In genomic region chr1:77385551-77385950, GRCh38 we compare ENCODE assay signal across 19 cellular contexts.
"Had no signal": no experiment of that assay in that cellular context is flagged by ENCODE, and none has a peak within 500 bp of the region (broad histone marks: within the 10 kb centered on the region; RNA-seq: fewer than 3 reads in every experiment).

No MANE protein-coding gene starts in this region.

- ATAC-seq: activated CD4-positive, alpha-beta T cell treated with anti-CD3 and anti-CD28 coated beads for 36 hours; activated CD8-positive, alpha-beta memory T cell treated with anti-CD3 and anti-CD28 coated beads, Interleukin-2, amount 10 ng/mL, durations not matched to agents 7 days and 5 days; gastrocnemius medialis; heart right ventricle; left lobe of liver had no signal

- H3K4me3 Mint-ChIP-seq: activated CD4-positive, alpha-beta memory T cell treated with anti-CD3 and anti-CD28 coated beads for 36 hours; activated CD4-positive, alpha-beta T cell treated with anti-CD3 and anti-CD28 coated beads for 36 hours; activated CD8-positive, alpha-beta memory T cell treated with anti-CD3 and anti-CD28 coated beads, Interleukin-2, amount 10 ng/mL, durations not matched to agents 7 days and 5 days; activated naive CD4-positive, alpha-beta T cell treated with anti-CD3 and anti-CD28 coated beads, Interleukin-2, amount 10 ng/mL, durations not matched to agents 7 days and 5 days; T-helper 1 cell treated with Interleukin-12 subunit alpha and Interleukin-12 subunit beta and Interleukin-4 antibody, amounts not matched to agents 30 μg/mL and 1 μg/mL, for 36 hours had no signal

- DNase-seq: activated CD4-positive, alpha-beta memory T cell treated with anti-CD3 and anti-CD28 coated beads for 36 hours; activated CD4-positive, alpha-beta T cell treated with anti-CD3 and anti-CD28 coated beads for 36 hours; activated CD8-positive, alpha-beta memory T cell treated with anti-CD3 and anti-CD28 coated beads, Interleukin-2, amount 10 ng/mL, durations not matched to agents 7 days and 5 days; activated naive CD4-positive, alpha-beta T cell treated with anti-CD3 and anti-CD28 coated beads, Interleukin-2, amount 10 ng/mL, durations not matched to agents 7 days and 5 days; activated T-cell treated with anti-CD3 and anti-CD28 coated beads, Interleukin-2, amount 50 U/mL, for 1 hour; dermis blood vessel endothelial cell; gastrocnemius medialis; heart right ventricle; stimulated activated CD4-positive, alpha-beta T cell treated with anti-CD3 and anti-CD28 coated beads, Interleukin-4, amount 100 ng/mL, for 4 hours; stimulated activated CD8-positive, alpha-beta memory T cell treated with anti-CD3 and anti-CD28 coated beads, Interleukin-4, amount 100 ng/mL, for 48 hours; stimulated activated naive CD4-positive, alpha-beta T cell treated with Interleukin-2 at 50 U/mL for 16 hours; upper lobe of left lung; WERI-Rb-1 had no signal

- H3K4me1 Mint-ChIP-seq: activated CD8-positive, alpha-beta memory T cell treated with anti-CD3 and anti-CD28 coated beads, Interleukin-2, amount 10 ng/mL, durations not matched to agents 7 days and 5 days had no signal

- H3K27ac Mint-ChIP-seq: activated CD4-positive, alpha-beta memory T cell treated with anti-CD3 and anti-CD28 coated beads for 36 hours; activated CD4-positive, alpha-beta T cell treated with anti-CD3 and anti-CD28 coated beads for 36 hours; activated CD8-positive, alpha-beta memory T cell treated with anti-CD3 and anti-CD28 coated beads, Interleukin-2, amount 10 ng/mL, durations not matched to agents 7 days and 5 days; activated naive CD4-positive, alpha-beta T cell treated with anti-CD3 and anti-CD28 coated beads, Interleukin-2, amount 10 ng/mL, durations not matched to agents 7 days and 5 days; progenitor cell of endocrine pancreas; T-helper 1 cell treated with Interleukin-12 subunit alpha and Interleukin-12 subunit beta and Interleukin-4 antibody, amounts not matched to agents 30 μg/mL and 1 μg/mL, for 36 hours had no signal

- H3K4me3 ChIP-seq: ascending aorta, gastrocnemius medialis, heart right ventricle, right atrium auricular region, smooth muscle cell, upper lobe of left lung had no signal

- H3K36me3 Mint-ChIP-seq: activated CD4-positive, alpha-beta memory T cell treated with anti-CD3 and anti-CD28 coated beads for 36 hours; activated CD8-positive, alpha-beta memory T cell treated with anti-CD3 and anti-CD28 coated beads, Interleukin-2, amount 10 ng/mL, durations not matched to agents 7 days and 5 days; activated naive CD4-positive, alpha-beta T cell treated with anti-CD3 and anti-CD28 coated beads, Interleukin-2, amount 10 ng/mL, durations not matched to agents 7 days and 5 days had no signal

- H3K9me3 Mint-ChIP-seq: activated CD4-positive, alpha-beta memory T cell treated with anti-CD3 and anti-CD28 coated beads for 36 hours; activated naive CD4-positive, alpha-beta T cell treated with anti-CD3 and anti-CD28 coated beads, Interleukin-2, amount 10 ng/mL, durations not matched to agents 7 days and 5 days; T-helper 1 cell treated with Interleukin-12 subunit alpha and Interleukin-12 subunit beta and Interleukin-4 antibody, amounts not matched to agents 30 μg/mL and 1 μg/mL, for 36 hours had no signal

- H3K27me3 Mint-ChIP-seq: activated CD4-positive, alpha-beta memory T cell treated with anti-CD3 and anti-CD28 coated beads for 36 hours; activated CD4-positive, alpha-beta T cell treated with anti-CD3 and anti-CD28 coated beads for 36 hours; activated naive CD4-positive, alpha-beta T cell treated with anti-CD3 and anti-CD28 coated beads, Interleukin-2, amount 10 ng/mL, durations not matched to agents 7 days and 5 days had no signal
